In the genomic region with DNA sequence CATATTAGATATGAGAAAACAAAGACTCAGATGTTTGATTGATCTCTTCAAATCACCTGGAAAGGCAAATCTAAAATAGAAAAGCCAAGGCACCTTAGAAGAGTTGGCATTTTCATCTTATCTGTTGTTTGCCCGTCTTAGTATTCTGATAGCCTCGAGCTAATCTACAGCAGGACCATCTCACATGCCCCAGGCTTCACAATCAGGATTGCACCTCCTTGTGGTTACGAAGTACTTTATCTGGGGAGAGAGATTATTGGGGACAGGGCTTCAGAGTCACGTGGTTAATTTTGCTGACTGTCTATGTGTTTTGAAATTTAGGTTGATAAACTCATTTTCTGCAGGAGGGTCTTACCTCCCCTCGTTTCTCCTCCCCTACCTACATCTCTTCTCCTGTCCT, we compare ENCODE assay signal across 1 cellular context.
TF ChIP-seq lines count a peak whose summit lies in the region.

No MANE protein-coding gene starts in this region.

TF ChIP-seq in SK-N-SH treated with all-trans-retinoic acid at 6 μM for 48 hours, 23 proteins besides CTCF, POLR2A, EP300 and RAD21 (continued from another document):
- TF ChIP-seq ARNTL (CRISPR knock-in tag; IDR thresholded peaks at IDR 0.05; ENCODE audit: borderline replicate concordance, low read depth), result no peak
